ENCODE assay signal across 23 cellular contexts in genomic region chr16:76204249-76204648, GRCh38.
"Had no signal": no experiment of that assay in that cellular context is flagged by ENCODE, and none has a peak within 500 bp of the region (broad histone marks: within the 10 kb centered on the region; RNA-seq: fewer than 3 reads in every experiment).

No MANE protein-coding gene starts in this region.

- H3K4me3 ChIP-seq: adrenal gland, ascending aorta, right lobe of liver, skin epidermis, thyroid gland had no signal

- DNase-seq: activated CD4-positive, alpha-beta T cell treated with anti-CD3 and anti-CD28 coated beads, Interleukin-2, amount 50 U/mL, for 4 hours; activated CD8-positive, alpha-beta memory T cell treated with anti-CD3 and anti-CD28 coated beads for 24 hours; activated CD8-positive, alpha-beta memory T cell treated with anti-CD3 and anti-CD28 coated beads, Interleukin-2, amount 50 U/mL, for 4 hours; activated naive CD4-positive, alpha-beta T cell; activated T-cell treated with anti-CD3 and anti-CD28 coated beads, Interleukin-2, amount 50 U/mL, for 24 hours; adrenal gland; brain microvascular endothelial cell; central memory CD4-positive, alpha-beta T cell; dermis blood vessel endothelial cell; effector CD8-positive, alpha-beta T cell; foreskin keratinocyte; kidney; naive thymus-derived CD4-positive, alpha-beta T cell; occipital lobe; posterior cingulate gyrus; right lobe of liver; stimulated activated CD4-positive, alpha-beta T cell treated with anti-CD3 and anti-CD28 coated beads, Interleukin-1b, Interleukin-23, amount 100 ng/mL, for 48 hours; substantia nigra; thyroid gland had no signal

- ATAC-seq: foreskin keratinocyte; left lobe of liver; naive thymus-derived CD4-positive, alpha-beta T cell; right lobe of liver; WTC11 had no signal
